Comparison of ENCODE assay signal across 8 cellular contexts in the genomic region with DNA sequence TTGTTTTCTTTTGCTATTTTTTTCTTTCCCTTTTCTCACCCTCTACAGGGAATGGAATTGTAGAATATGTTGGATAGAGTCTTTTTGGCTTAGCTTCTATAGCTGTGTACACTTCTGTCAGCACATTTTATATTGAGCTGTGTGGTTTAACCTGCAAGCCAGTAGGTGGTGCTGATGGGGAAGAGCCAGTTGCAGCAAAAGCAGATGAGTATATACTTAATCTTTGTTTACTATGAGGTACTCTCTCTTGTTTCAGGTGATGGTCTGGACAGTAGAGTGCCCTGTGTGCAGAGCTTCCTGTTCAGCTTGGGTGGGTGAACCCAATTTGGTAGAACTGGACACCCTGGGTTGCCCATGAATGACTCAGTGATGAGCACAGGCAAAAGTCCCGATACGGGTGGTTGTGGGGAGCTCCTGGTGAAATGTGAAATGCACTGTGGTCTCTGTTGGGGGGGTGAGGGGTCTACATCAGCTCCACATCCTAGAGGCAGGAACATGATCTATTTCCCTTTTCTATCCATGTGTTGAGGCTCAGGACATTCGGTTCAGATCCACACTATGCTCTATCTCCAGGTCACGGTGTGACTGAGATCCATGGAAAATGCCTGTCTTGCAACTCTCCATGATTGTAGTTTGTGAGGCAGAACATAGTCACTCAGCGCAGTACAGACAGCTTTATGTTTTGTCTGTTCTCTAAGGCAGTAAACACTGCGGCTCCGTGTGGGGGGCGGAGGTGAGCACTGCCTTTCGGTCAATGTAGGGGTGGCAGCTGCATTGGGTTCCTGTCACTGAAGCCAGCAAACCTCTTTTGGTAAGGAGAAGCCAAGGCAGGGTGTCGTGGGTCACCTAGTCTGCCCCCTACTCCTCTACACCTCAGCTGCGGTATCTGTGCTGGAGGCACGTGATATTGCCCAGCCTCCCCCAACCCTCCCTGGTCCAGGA.
A peak's percentile ranks its signal among the peaks of the same experiment; 100 is the strongest.
DNase-seq lines count a peak whose midpoint lies in the region; ATAC-seq and TF ChIP-seq lines count a peak whose summit lies in the region.

No MANE protein-coding gene starts in this region.

- H3K27ac ChIP-seq in KMS-11 (no peak overlapping the region), mesenchymal stem cell (ENCODE audit: low read length, poor library complexity, severe bottlenecking) (no peak overlapping the region)

- no peak overlapping the region for H3K9ac ChIP-seq in KMS-11
- no peak overlapping the region for H3K9ac ChIP-seq in mesenchymal stem cell (ENCODE audit: low read length)

- WGBS in mesenchymal stem cell: 86% methylated on average over 12 of the region's 12 CpGs

- H3K36me3 ChIP-seq in KMS-11 (ENCODE audit: insufficient read depth) (no peaks in the 10 kb centered on the region; the same call in 1 of the 2 replicates), mesenchymal stem cell (ENCODE audit: control insufficient read depth in 1 of 2, insufficient read depth in 2 of 2, low read depth in 1 of 2, low read length in 2 of 2) (no peaks in the 10 kb centered on the region)

- no peak overlapping the region for H3K14ac ChIP-seq in mesenchymal stem cell (ENCODE audit: low read length in 2 of 2)

- H3K23ac ChIP-seq in mesenchymal stem cell (ENCODE audit: low read length in 2 of 2): no peak overlapping the region

- H4K20me1 ChIP-seq in KMS-11 (ENCODE audit: insufficient read depth): no peaks in the 10 kb centered on the region

- no peaks in the 10 kb centered on the region for H3K4me1 ChIP-seq in KMS-11 (ENCODE audit: low read depth, poor library complexity, severe bottlenecking)
- H3K4me1 ChIP-seq in mesenchymal stem cell (ENCODE audit: control insufficient read depth, insufficient read depth, low read depth, low read length): no peaks in the 10 kb centered on the region

- no peak overlapping the region for H3K4me3 ChIP-seq in KMS-11 (IDR thresholded peaks at IDR 0.05; ENCODE audit: insufficient read depth, low read depth, low read length)
- H3K4me3 ChIP-seq in astrocyte of the spinal cord (ENCODE audit: low read depth, low read length): no peak overlapping the region
- no peak overlapping the region for H3K4me3 ChIP-seq in mesenchymal stem cell (ENCODE audit: insufficient read depth in 1 of 2, low read depth in 1 of 2, low read length in 2 of 2)

- DNase-seq in GM03348 (ENCODE audit: low spot score) (peak; percentile 35), astrocyte of the spinal cord (ENCODE audit: low read depth, low spot score) (peak; percentile 26), mesenchymal stem cell (peak; percentile 35), SW 1271 (lab: John Stamatoyannopoulos, UW) (no peak), sciatic nerve (ENCODE audit: low spot score) (no peak)
- DNase-seq in activated CD4-positive, alpha-beta T cell treated with anti-CD3 and anti-CD28 coated beads for 4 hours: no peak

- H3K4ac ChIP-seq in mesenchymal stem cell (ENCODE audit: low read depth in 1 of 2, low read length in 2 of 2): no peak overlapping the region

- in situ Hi-C loops in astrocyte of the spinal cord (cut with HindIII; ENCODE audit: low sequenced_read_pairs): no loop called here

- ATAC-seq in HG03521 (IDR thresholded peaks at IDR 0.05; ENCODE audit: unreplicated experiment) (no peak), sciatic nerve (no peak)

- no peak overlapping the region for H4K91ac ChIP-seq in mesenchymal stem cell (ENCODE audit: low read length)

- H3K18ac ChIP-seq in mesenchymal stem cell (ENCODE audit: low read depth in 1 of 2, low read length in 2 of 2): no peak overlapping the region

- no peak overlapping the region for H2AK5ac ChIP-seq in mesenchymal stem cell (ENCODE audit: low read length, severe bottlenecking)

- TF ChIP-seq CTCF in KMS-11 (conservative IDR thresholded peaks at IDR 0.05; ENCODE audit: low read depth, low read length): peak; percentile 49
- TF ChIP-seq CTCF in astrocyte of the spinal cord (IDR thresholded peaks at IDR 0.05; ENCODE audit: low read depth, low read length): peak; percentile 60

- no peak overlapping the region for H2BK15ac ChIP-seq in mesenchymal stem cell (ENCODE audit: low read depth, poor library complexity, severe bottlenecking)

- H3K27me3 ChIP-seq in KMS-11 (ENCODE audit: insufficient read depth, low read depth) (no peaks in the 10 kb centered on the region), mesenchymal stem cell (ENCODE audit: control insufficient read depth in 1 of 2, insufficient read depth in 1 of 2, low read length in 2 of 2) (no peaks in the 10 kb centered on the region)

- H2BK12ac ChIP-seq in mesenchymal stem cell (ENCODE audit: low read length in 2 of 2): no peak overlapping the region

- intact Hi-C loops in sciatic nerve (cut with DNase I): no loop called here

- H2BK5ac ChIP-seq in mesenchymal stem cell (ENCODE audit: low read depth, low read length, poor library complexity, severe bottlenecking): no peak overlapping the region

- H4K8ac ChIP-seq in mesenchymal stem cell (ENCODE audit: low read length): no peak overlapping the region

- H3K79me1 ChIP-seq in mesenchymal stem cell (replicated peaks; ENCODE audit: low read length, poor library complexity, severe bottlenecking): no peaks in the 10 kb centered on the region

- H2AFZ ChIP-seq in KMS-11 (ENCODE audit: low read depth) (no peak overlapping the region), mesenchymal stem cell (ENCODE audit: low read depth, low read length) (no peak overlapping the region)

- no peaks in the 10 kb centered on the region for H3K79me2 ChIP-seq in KMS-11 (ENCODE audit: insufficient read depth, low read depth)

- H3K4me2 ChIP-seq in KMS-11 (no peak overlapping the region), mesenchymal stem cell (ENCODE audit: low read length, poor library complexity, severe bottlenecking) (no peak overlapping the region)

- H3K9me3 ChIP-seq in mesenchymal stem cell (ENCODE audit: control insufficient read depth, low read length): peaks cover 7% of the 10 kb centered on the region

- no peak overlapping the region for H2BK120ac ChIP-seq in mesenchymal stem cell (ENCODE audit: low read depth, low read length)

Comparison
In these comparisons a context has a peak if more than half of its experiments do, and no peak if none do; other contexts are left out.
1. DNase-seq: peak in GM03348 (single experiment), astrocyte of the spinal cord (single experiment) and mesenchymal stem cell (single experiment); none in SW 1271 (0 of 2), activated CD4-positive, alpha-beta T cell treated with anti-CD3 and anti-CD28 coated beads for 4 hours (0 of 2) and sciatic nerve (single experiment).